1 cellular context compared by ENCODE assay signal in genomic region chr22:38081941-38082828, GRCh38.
TF ChIP-seq lines count a peak whose summit lies in the region.

No MANE protein-coding gene starts in this region.

TF ChIP-seq in GM23338, 12 proteins besides CTCF, POLR2A, EP300 and RAD21 (continued from another document):
- no peak for TF ChIP-seq ZNF462 (CRISPR knock-in tag; IDR thresholded peaks at IDR 0.05)
- TF ChIP-seq CREB1 (CRISPR knock-in tag; IDR thresholded peaks at IDR 0.05; ENCODE audit: low read depth), result no peak
- no peak for TF ChIP-seq POLR2AphosphoS5 (IDR thresholded peaks at IDR 0.05; ENCODE audit: low read depth)
- no peak for TF ChIP-seq ETS1 (IDR thresholded peaks at IDR 0.05)
- no peak for TF ChIP-seq STAT1 (IDR thresholded peaks at IDR 0.05; ENCODE audit: unreplicated experiment)
